Comparison of ENCODE assay signal across 1 cellular context in genomic region chr1:91015794-91016550, GRCh38.
TF ChIP-seq lines count a peak whose summit lies in the region.

No MANE protein-coding gene starts in this region.

TF ChIP-seq in HepG2, 621 proteins besides CTCF, POLR2A, EP300 and RAD21 (continued from another document and continues in another):
- TF ChIP-seq ARID5B (CRISPR knock-in tag; IDR thresholded peaks at IDR 0.05) (peak; percentile 91), TEAD3 (CRISPR knock-in tag; optimal IDR thresholded peaks at IDR 0.05; ENCODE audit: borderline replicate concordance) (peak; percentile 96), NFKBIZ (CRISPR knock-in tag; IDR thresholded peaks at IDR 0.05) (no peak), PPARG (CRISPR knock-in tag; conservative IDR thresholded peaks at IDR 0.05) (0 out of 2 replicates have a peak, but pooled peaks have one; percentile 19), USF2 (IDR thresholded peaks at IDR 0.05; ENCODE audit: low read depth, low read length) (no peak), USF2 (CRISPR knock-in tag; IDR thresholded peaks at IDR 0.05; ENCODE audit: borderline replicate concordance) (no peak), ZBTB37 (CRISPR knock-in tag; IDR thresholded peaks at IDR 0.05) (no peak), ZFP36 (IDR thresholded peaks at IDR 0.05; ENCODE audit: borderline replicate concordance, low read depth, low read length, partially characterized antibody) (no peak), JUN (CRISPR knock-in tag; IDR thresholded peaks at IDR 0.05) (no peak; the same call in 1 of the 2 replicates), NR3C1 (CRISPR knock-in tag; IDR thresholded peaks at IDR 0.05) (no peak), RFX3 (CRISPR knock-in tag; IDR thresholded peaks at IDR 0.05) (no peak), PBX3 (CRISPR knock-in tag; IDR thresholded peaks at IDR 0.05; ENCODE audit: borderline replicate concordance) (no peak), YEATS4 (CRISPR knock-in tag; IDR thresholded peaks at IDR 0.05; ENCODE audit: borderline replicate concordance) (no peak), MTA1 (CRISPR knock-in tag; IDR thresholded peaks at IDR 0.05; ENCODE audit: borderline replicate concordance) (no peak), SMAD3 (CRISPR knock-in tag; IDR thresholded peaks at IDR 0.05) (no peak), ZEB1 (IDR thresholded peaks at IDR 0.05; ENCODE audit: insufficient replicate concordance, low read depth) (no peak), ZNF460 (CRISPR knock-in tag; IDR thresholded peaks at IDR 0.05; ENCODE audit: borderline replicate concordance) (no peak), ZNF331 (CRISPR knock-in tag; IDR thresholded peaks at IDR 0.05) (no peak; the same call in 1 of the 2 replicates), FOSL1 (CRISPR knock-in tag; IDR thresholded peaks at IDR 0.05; ENCODE audit: borderline replicate concordance) (peak; percentile 77; the same call in 1 of the 2 replicates), ZNF746 (CRISPR knock-in tag; IDR thresholded peaks at IDR 0.05) (no peak), GTF2F1 (IDR thresholded peaks at IDR 0.05; ENCODE audit: low read length) (no peak), NFATC3 (CRISPR knock-in tag; IDR thresholded peaks at IDR 0.05) (no peak), AHDC1 (CRISPR knock-in tag; IDR thresholded peaks at IDR 0.05; ENCODE audit: borderline replicate concordance) (peak; percentile 71; the same call in 1 of the 2 replicates), ZBTB26 (CRISPR knock-in tag; IDR thresholded peaks at IDR 0.05; ENCODE audit: borderline replicate concordance) (no peak), KDM2A (CRISPR knock-in tag; IDR thresholded peaks at IDR 0.05; ENCODE audit: borderline replicate concordance, low read depth) (no peak), ZFP91 (CRISPR knock-in tag; IDR thresholded peaks at IDR 0.05; ENCODE audit: borderline replicate concordance) (no peak), FOXP1 (IDR thresholded peaks at IDR 0.05) (no peak), FOXP1 (CRISPR knock-in tag; IDR thresholded peaks at IDR 0.05) (peak; percentile 59; the same call in 1 of the 2 replicates), ZNF326 (CRISPR knock-in tag; IDR thresholded peaks at IDR 0.05; ENCODE audit: borderline replicate concordance) (no peak), SRSF9 (IDR thresholded peaks at IDR 0.05; ENCODE audit: borderline replicate concordance, insufficient read depth, low read depth, low read length, poor library complexity, severe bottlenecking) (no peak), ZFP1 (CRISPR knock-in tag; IDR thresholded peaks at IDR 0.05) (no peak), MEIS1 (CRISPR knock-in tag; IDR thresholded peaks at IDR 0.05; ENCODE audit: borderline replicate concordance) (no peak), NR2F1 (CRISPR knock-in tag; IDR thresholded peaks at IDR 0.05) (no peak), CEBPB (IDR thresholded peaks at IDR 0.05; ENCODE audit: borderline replicate concordance, low read depth, low read length) (peak; percentile 72; the same call in 1 of the 2 replicates), HNF4A (CRISPR knock-in tag; IDR thresholded peaks at IDR 0.05) (0 out of 2 replicates have a peak, but pooled peaks have one; percentile 9), HDAC1 (CRISPR knock-in tag; IDR thresholded peaks at IDR 0.05) (peak; percentile 45; the same call in 1 of the 2 replicates), DMAP1 (CRISPR knock-in tag; IDR thresholded peaks at IDR 0.05) (no peak), ZNF17 (CRISPR knock-in tag; IDR thresholded peaks at IDR 0.05) (no peak), FOXM1 (CRISPR knock-in tag; IDR thresholded peaks at IDR 0.05) (no peak), ZSCAN31 (CRISPR knock-in tag; IDR thresholded peaks at IDR 0.05; ENCODE audit: low read depth) (no peak), PRDM10 (CRISPR knock-in tag; IDR thresholded peaks at IDR 0.05; ENCODE audit: low read depth) (peak; percentile 99), HMG20A (CRISPR knock-in tag; IDR thresholded peaks at IDR 0.05; ENCODE audit: borderline replicate concordance) (peak; percentile 70; the same call in 1 of the 2 replicates)
